In the genomic region with DNA sequence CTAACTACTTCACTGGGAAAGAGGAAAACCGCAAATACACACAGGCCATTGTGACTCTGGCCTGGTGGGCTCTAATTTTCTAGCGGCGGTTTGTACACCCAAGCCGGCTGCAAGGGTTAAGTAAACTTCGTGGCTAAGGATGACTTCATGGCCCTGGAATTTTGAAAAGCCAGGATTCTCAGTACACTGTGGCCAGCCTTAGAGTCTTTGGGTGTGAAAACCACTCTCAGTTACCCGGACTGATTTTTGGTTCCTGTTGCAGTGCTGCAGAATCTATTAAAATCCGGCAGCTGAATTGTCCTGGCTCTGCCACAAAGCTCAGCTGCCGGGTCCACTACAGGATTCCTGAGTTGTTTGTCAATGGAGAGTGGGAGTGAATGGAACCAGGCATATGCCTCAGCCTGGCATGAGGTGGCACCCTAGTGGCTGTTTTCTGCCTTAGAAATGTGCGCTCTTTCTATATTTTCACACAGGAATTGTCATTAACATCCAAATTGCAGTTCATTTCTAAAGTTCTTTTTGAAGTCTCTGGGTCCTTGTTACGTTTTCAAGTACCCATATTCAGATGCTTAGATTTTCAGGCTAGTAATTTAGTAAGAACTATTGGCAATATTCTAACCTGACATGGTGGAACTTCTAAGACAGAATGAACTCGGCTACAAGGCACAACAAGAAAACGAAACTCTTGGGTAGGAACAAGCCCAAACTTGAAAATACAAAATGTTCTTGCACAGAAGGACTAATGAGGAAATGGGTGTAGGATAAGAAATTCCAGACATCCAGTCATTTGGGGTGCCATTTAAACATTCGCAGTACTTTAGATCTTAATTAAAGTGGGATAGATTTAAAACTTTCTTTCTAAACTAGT, we compare ENCODE assay signal across 8 cellular contexts.
DNase-seq lines count a peak whose midpoint lies in the region; ATAC-seq and TF ChIP-seq lines count a peak whose summit lies in the region.

No MANE protein-coding gene starts in this region.

- no TSS peak for BruUV-seq in Caco-2 (replicated peaks; lab: Mats Ljungman, UMichigan)

- H3K4me1 ChIP-seq in Caco-2 (peaks cover 12% of the 10 kb centered on the region), mucosa of rectum (ENCODE audit: control insufficient read depth in 2 of 2, insufficient read depth in 2 of 2, low read length in 2 of 2) (peaks cover 0 to 8% of the 10 kb centered on the region in 2 donors), aorta (ENCODE audit: control insufficient read depth in 1 of 2, insufficient read depth in 2 of 2, low read length in 2 of 2) (peaks cover 4% of the 10 kb centered on the region in 2 donors)

- WGBS in aorta, 2 donors = 4% methylated on average over 13 of the region's 13 CpGs

- H3K4me1 Mint-ChIP-seq in Caco-2 (ENCODE audit: low read depth, unreplicated experiment) = peaks cover 8% of the 10 kb centered on the region

- POLR2A ChIA-PET in Caco-2 (lab: Charles Lee) (no interaction called here), RWPE1 (lab: Yijun Ruan, JAX; ENCODE audit: low non-redundant PET) (no interaction called here)

- H3K27ac Mint-ChIP-seq in Caco-2 (ENCODE audit: unreplicated experiment) = no peak overlapping the region

- intact Hi-C loops in Caco-2 (cut with micrococcal nuclease; ENCODE audit: unreplicated experiment) (loop anchor here (1.0 kb wide), 2 partner anchors 115 to 288 kb away; no protein-coding TSS in a partner anchor), aorta (cut with DNase I) (loop anchor here (2.0 to 10.0 kb wide), 8 partner anchors 51 to 287 kb away; partner anchors contain the start of gene NFIA (in 2 of the 2))

- TF ChIP-seq CTCF in Caco-2 (IDR thresholded peaks at IDR 0.05; ENCODE audit: insufficient read depth in 1 of 2, low read depth in 1 of 2, low read length in 1 of 2, severe bottlenecking in 1 of 2, unreplicated experiment in 1 of 2) = peak; percentile 33 to 43
- TF ChIP-seq CTCF in RWPE1 (conservative IDR thresholded peaks at IDR 0.05; ENCODE audit: low read depth) = peak; percentile 82

- H3K9me3 Mint-ChIP-seq in Caco-2 (ENCODE audit: unreplicated experiment) = no peaks in the 10 kb centered on the region

- no peaks in the 10 kb centered on the region for H3K27me3 Mint-ChIP-seq in Caco-2 (ENCODE audit: insufficient read depth, unreplicated experiment)

- ATAC-seq in esophagus mucosa (peak; percentile 93), aorta (ENCODE audit: low FRiP score) (peak; percentile 91), HG03565 (IDR thresholded peaks at IDR 0.05; ENCODE audit: unreplicated experiment) (no peak)

- H3K4me3 ChIP-seq in Caco-2 (ENCODE audit: low read depth, low read length) (no peak overlapping the region), mucosa of rectum (ENCODE audit: low read length in 2 of 2) (peak overlapping the region in 1 of 2 donors; percentile 32), aorta (ENCODE audit: low read length in 2 of 2) (peak overlapping the region in 1 of 2 donors; percentile 48)

- H3K27ac ChIP-seq in RWPE1 (peak overlapping the region; percentile 95), mucosa of rectum (ENCODE audit: low read depth in 2 of 2, low read length in 2 of 2) (peak overlapping the region; percentile 3 to 72), aorta (ENCODE audit: low read depth in 1 of 2, low read length in 2 of 2) (peak overlapping the region; percentile 94 to 99)

- no peaks in the 10 kb centered on the region for H3K27me3 ChIP-seq in Caco-2 (replicated peaks; ENCODE audit: control insufficient read depth, insufficient read depth, low read length)
- H3K27me3 ChIP-seq in mucosa of rectum (ENCODE audit: control insufficient read depth in 2 of 2, insufficient read depth in 2 of 2, low read length in 2 of 2) = no peaks in the 10 kb centered on the region
- no peaks in the 10 kb centered on the region for H3K27me3 ChIP-seq in aorta (ENCODE audit: control insufficient read depth in 1 of 2, insufficient read depth in 2 of 2, low read length in 1 of 2)

- DNase-seq in Caco-2 (peak; percentile 36 to 48), KBM-7 (peak; percentile 19), RWPE1 (ENCODE audit: low spot score) (peak; percentile 89), aorta (peak; percentile 84), SKM-1 treated with dmso at 0.1 percent for 144 hours (lab: John Stamatoyannopoulos, UW; ENCODE audit: unreplicated experiment) (no peak)

- no peaks in the 10 kb centered on the region for H3K36me3 Mint-ChIP-seq in Caco-2 (ENCODE audit: insufficient read depth, unreplicated experiment)

- H3K9ac ChIP-seq in mucosa of rectum (ENCODE audit: low read depth in 1 of 2, low read length in 2 of 2) = peak overlapping the region in 1 of 2 donors; percentile 14

- H3K36me3 ChIP-seq in Caco-2 (ENCODE audit: control insufficient read depth, insufficient read depth, low read length) (no peaks in the 10 kb centered on the region), mucosa of rectum (ENCODE audit: control insufficient read depth in 2 of 2, insufficient read depth in 2 of 2, low read length in 2 of 2) (peaks cover 0 to 1% of the 10 kb centered on the region in 2 donors), aorta (ENCODE audit: control insufficient read depth in 1 of 2, insufficient read depth in 2 of 2, low read length in 1 of 2) (peaks cover 0 to under 1% of the 10 kb centered on the region in 2 donors)

- H3K9me3 ChIP-seq in Caco-2 = no peaks in the 10 kb centered on the region
- no peaks in the 10 kb centered on the region for H3K9me3 ChIP-seq in mucosa of rectum (ENCODE audit: control insufficient read depth in 2 of 2, low read length in 2 of 2)
- no peaks in the 10 kb centered on the region for H3K9me3 ChIP-seq in aorta (ENCODE audit: control insufficient read depth, low read length)

- H3K4me3 Mint-ChIP-seq in Caco-2 (ENCODE audit: unreplicated experiment) = peak overlapping the region; percentile 50

- in situ Hi-C loops in KBM-7 (cut with MboI; ENCODE audit: low pct_unique_long_range_greater_than_20kb, low sequenced_read_pairs) = no loop called here

- CTCF ChIA-PET in Caco-2 (lab: Charles Lee) = no interaction called here
- CTCF ChIA-PET in RWPE1 (lab: Yijun Ruan, JAX) = interaction anchor here (0.7 to 1.2 kb wide), 3 partner anchors 204 to 360 kb away, joined by 3 to 6 read pairs (median 4); no protein-coding TSS in a partner anchor

Comparison
In these comparisons a context has a peak if more than half of its experiments do, and no peak if none do; other contexts are left out.
1. H3K27ac ChIP-seq: peak in every context shown above with its lines; median percentile 96 in aorta; 95 in RWPE1; 38 in mucosa of rectum.